Comparison of ENCODE assay signal across 11 cellular contexts in genomic region chr17:16378631-16379282, GRCh38. TPM values are rescaled to one million over a fixed set of nuclear protein-coding genes. Genes with fewer than 3 reads are reported as not detected.
A peak's percentile ranks its signal among the peaks of the same experiment; 100 is the strongest.
DNase-seq lines count a peak whose midpoint lies in the region; ATAC-seq and TF ChIP-seq lines count a peak whose summit lies in the region.
"Had no signal": no experiment of that assay in that cellular context is flagged by ENCODE, and none has a peak within 500 bp of the region (broad histone marks: within the 10 kb centered on the region; RNA-seq: fewer than 3 reads in every experiment).

No MANE protein-coding gene starts in this region.

- CTCF ChIA-PET in Caco-2 (lab: Charles Lee) = interaction anchor here (0.8 kb wide), 1 partner anchor 9 kb away, joined by 3 read pairs; no protein-coding TSS in a partner anchor

- peaks cover 7% of the 10 kb centered on the region for H3K4me1 Mint-ChIP-seq in Caco-2 (ENCODE audit: low read depth, unreplicated experiment)
- H3K4me1 Mint-ChIP-seq in progenitor cell of endocrine pancreas (ENCODE audit: low read depth) = peaks cover 20% of the 10 kb centered on the region
- peaks cover 20% of the 10 kb centered on the region for H3K4me1 Mint-ChIP-seq in activated T-helper 2 cell treated with anti-CD3 and anti-CD28 coated beads, Interferon-gamma antibody, Interleukin-2, Interleukin-4, amounts not matched to agents 10 μg/mL and 5 μg/mL and 100 μg/mL, durations not matched to agents 14 hours and 24 hours and 36 hours (ENCODE audit: low read depth)

- H3K36me3 Mint-ChIP-seq in Caco-2 (ENCODE audit: insufficient read depth, unreplicated experiment) = peaks cover 36% of the 10 kb centered on the region
- peaks cover 26% of the 10 kb centered on the region for H3K36me3 Mint-ChIP-seq in progenitor cell of endocrine pancreas (ENCODE audit: insufficient read depth)
- peaks cover 28% of the 10 kb centered on the region for H3K36me3 Mint-ChIP-seq in activated T-helper 2 cell treated with anti-CD3 and anti-CD28 coated beads, Interferon-gamma antibody, Interleukin-2, Interleukin-4, amounts not matched to agents 10 μg/mL and 5 μg/mL and 100 μg/mL, durations not matched to agents 14 hours and 24 hours and 36 hours (ENCODE audit: low read depth)

- no peak for ATAC-seq in HG02884 (IDR thresholded peaks at IDR 0.05; ENCODE audit: unreplicated experiment)

- POLR2A ChIA-PET in Caco-2 (lab: Charles Lee) = interaction anchor here (1.0 kb wide), 1 partner anchor 60 kb away, joined by 5 read pairs; no protein-coding TSS in a partner anchor

- H3K9me3 Mint-ChIP-seq in Caco-2 (ENCODE audit: unreplicated experiment) (no peaks in the 10 kb centered on the region), progenitor cell of endocrine pancreas (ENCODE audit: low read depth) (no peaks in the 10 kb centered on the region)
- no peaks in the 10 kb centered on the region for H3K9me3 Mint-ChIP-seq in activated T-helper 2 cell treated with anti-CD3 and anti-CD28 coated beads, Interferon-gamma antibody, Interleukin-2, Interleukin-4, amounts not matched to agents 10 μg/mL and 5 μg/mL and 100 μg/mL, durations not matched to agents 14 hours and 24 hours and 36 hours

- no peaks in the 10 kb centered on the region for H3K9me3 ChIP-seq in Caco-2

- in situ Hi-C loops in SK-MEL-5 (cut with HindIII; ENCODE audit: low pct_unique_long_range_greater_than_20kb, low sequenced_read_pairs) = no loop called here

- intact Hi-C loops in Caco-2 (cut with micrococcal nuclease; ENCODE audit: unreplicated experiment) = no loop called here
- intact Hi-C loops in activated T-helper 2 cell treated with anti-CD3 and anti-CD28 coated beads, Interferon-gamma antibody, Interleukin-2, Interleukin-4, amounts not matched to agents 10 μg/mL and 5 μg/mL and 100 μg/mL, durations not matched to agents 14 hours and 24 hours and 36 hours (cut with micrococcal nuclease) = no loop called here

- peaks cover 3% of the 10 kb centered on the region for H3K36me3 ChIP-seq in Caco-2 (ENCODE audit: control insufficient read depth, insufficient read depth, low read length)

- H3K27ac Mint-ChIP-seq in Caco-2 (ENCODE audit: unreplicated experiment) = peak overlapping the region; percentile 64
- H3K27ac Mint-ChIP-seq in progenitor cell of endocrine pancreas = peak overlapping the region; percentile 65
- no peak overlapping the region for H3K27ac Mint-ChIP-seq in activated T-helper 2 cell treated with anti-CD3 and anti-CD28 coated beads, Interferon-gamma antibody, Interleukin-2, Interleukin-4, amounts not matched to agents 10 μg/mL and 5 μg/mL and 100 μg/mL, durations not matched to agents 14 hours and 24 hours and 36 hours

- DNase-seq in Caco-2 (peak in 1 of 2 experiments; percentile 24), SK-MEL-5 (ENCODE audit: low read depth, low spot score) (peak; percentile 45), globus pallidus (ENCODE audit: low spot score) (peak; percentile 48), progenitor cell of endocrine pancreas (ENCODE audit: low spot score, unreplicated experiment) (no peak), NCI-H2081 treated with DMSO at 0.1 percent for 48 hours (lab: John Stamatoyannopoulos, UW) (no peak), T1000 (lab: John Stamatoyannopoulos, UW) (no peak)
- DNase-seq in activated T-helper 2 cell treated with anti-CD3 and anti-CD28 coated beads, Interferon-gamma antibody, Interleukin-2, Interleukin-4, amounts not matched to agents 10 μg/mL and 5 μg/mL and 100 μg/mL, durations not matched to agents 14 hours and 24 hours and 36 hours (ENCODE audit: low spot score) = no peak
- DNase-seq: KG1; NCI-H524 treated with DMSO at 0.1 percent for 48 hours; stimulated activated CD4-positive, alpha-beta T cell treated with anti-CD3 and anti-CD28 coated beads, Interleukin-12 subunit alpha, Interleukin-12 subunit beta, amount 100 ng/mL, for 4 hours had no signal

- no peak overlapping the region for H3K4me3 ChIP-seq in Caco-2 (ENCODE audit: low read depth, low read length)

- H3K4me1 ChIP-seq in Caco-2 = no peaks in the 10 kb centered on the region

- BruUV-seq in Caco-2 (replicated peaks; lab: Mats Ljungman, UMichigan) = no TSS peak

- no peaks in the 10 kb centered on the region for H3K27me3 Mint-ChIP-seq in Caco-2 (ENCODE audit: insufficient read depth, unreplicated experiment)
- no peaks in the 10 kb centered on the region for H3K27me3 Mint-ChIP-seq in progenitor cell of endocrine pancreas
- H3K27me3 Mint-ChIP-seq in activated T-helper 2 cell treated with anti-CD3 and anti-CD28 coated beads, Interferon-gamma antibody, Interleukin-2, Interleukin-4, amounts not matched to agents 10 μg/mL and 5 μg/mL and 100 μg/mL, durations not matched to agents 14 hours and 24 hours and 36 hours (ENCODE audit: low read depth) = no peaks in the 10 kb centered on the region

- H3K4me3 Mint-ChIP-seq in Caco-2 (ENCODE audit: unreplicated experiment) (peak overlapping the region; percentile 27), progenitor cell of endocrine pancreas (ENCODE audit: low read depth) (peak overlapping the region; percentile 17)
- no peak overlapping the region for H3K4me3 Mint-ChIP-seq in activated T-helper 2 cell treated with anti-CD3 and anti-CD28 coated beads, Interferon-gamma antibody, Interleukin-2, Interleukin-4, amounts not matched to agents 10 μg/mL and 5 μg/mL and 100 μg/mL, durations not matched to agents 14 hours and 24 hours and 36 hours (ENCODE audit: low read depth)

- no peaks in the 10 kb centered on the region for H3K27me3 ChIP-seq in Caco-2 (replicated peaks; ENCODE audit: control insufficient read depth, insufficient read depth, low read length)

- TF ChIP-seq CTCF in Caco-2 (IDR thresholded peaks at IDR 0.05; ENCODE audit: insufficient read depth in 1 of 2, low read depth in 1 of 2, low read length in 1 of 2, severe bottlenecking in 1 of 2, unreplicated experiment in 1 of 2) (no peak), progenitor cell of endocrine pancreas (IDR thresholded peaks at IDR 0.05; ENCODE audit: unreplicated experiment) (no peak)

RNA-seq across cellular contexts. Expression of gene UBB, which starts 2.1 kb away (rescaled TPM):
- total RNA-seq in Caco-2 (2022) (1,900 and 1,904 TPM in 2 replicates), progenitor cell of endocrine pancreas (1,450 and 1,477 TPM in 2 replicates)
- 7,095 and 8,296 TPM in 2 replicates for total RNA-seq in SK-MEL-5 (2014; rRNA removed; shearing (Covaris generic))
- polyA plus RNA-seq in SK-MEL-5 (2015; cell fraction: cytosol; rRNA removed) = 3,041 and 4,491 TPM in 2 replicates
- polyA plus RNA-seq in SK-MEL-5 (2015; cell fraction: nucleus; rRNA removed) = 448 and 525 TPM in 2 replicates
- total RNA-seq in activated T-helper 2 cell treated with anti-CD3 and anti-CD28 coated beads, Interferon-gamma antibody, Interleukin-2, Interleukin-4, amounts not matched to agents 10 μg/mL and 5 μg/mL and 100 μg/mL, durations not matched to agents 14 hours and 24 hours and 36 hours = 1,784 and 1,798 TPM in 2 replicates

RNA-seq across cellular contexts. Expression of gene CENPV, which starts 25.5 kb away (rescaled TPM):
- total RNA-seq in Caco-2 (2022) (92.8 and 103 TPM in 2 replicates), progenitor cell of endocrine pancreas (201 and 206 TPM in 2 replicates)
- total RNA-seq in SK-MEL-5 (2014; rRNA removed; shearing (Covaris generic)) = 3.5 and 7.2 TPM in 2 replicates
- 4.5 and 4.6 TPM in 2 replicates for polyA plus RNA-seq in SK-MEL-5 (2015; cell fraction: cytosol; rRNA removed)
- polyA plus RNA-seq in SK-MEL-5 (2015; cell fraction: nucleus; rRNA removed) = 7.5 and 16.7 TPM in 2 replicates
- total RNA-seq in activated T-helper 2 cell treated with anti-CD3 and anti-CD28 coated beads, Interferon-gamma antibody, Interleukin-2, Interleukin-4, amounts not matched to agents 10 μg/mL and 5 μg/mL and 100 μg/mL, durations not matched to agents 14 hours and 24 hours and 36 hours = 65.8 and 69.9 TPM in 2 replicates

RNA-seq across cellular contexts. Expression of gene TRPV2, which starts 36.6 kb away (rescaled TPM):
- total RNA-seq in Caco-2 (2022) (0.28 and 0.41 TPM in 2 replicates), progenitor cell of endocrine pancreas (1.3 and 2.1 TPM in 2 replicates)
- 208 and 236 TPM in 2 replicates for total RNA-seq in SK-MEL-5 (2014; rRNA removed; shearing (Covaris generic))
- polyA plus RNA-seq in SK-MEL-5 (2015; cell fraction: cytosol; rRNA removed) = 191 and 204 TPM in 2 replicates
- 139 and 188 TPM in 2 replicates for polyA plus RNA-seq in SK-MEL-5 (2015; cell fraction: nucleus; rRNA removed)
- total RNA-seq in activated T-helper 2 cell treated with anti-CD3 and anti-CD28 coated beads, Interferon-gamma antibody, Interleukin-2, Interleukin-4, amounts not matched to agents 10 μg/mL and 5 μg/mL and 100 μg/mL, durations not matched to agents 14 hours and 24 hours and 36 hours = 44.4 and 46.8 TPM in 2 replicates

Comparison
In these comparisons a context has a peak if more than half of its experiments do, and no peak if none do; other contexts are left out.
1. DNase-seq: peak in SK-MEL-5 (single experiment) and globus pallidus (single experiment); none in progenitor cell of endocrine pancreas (single experiment), NCI-H2081 treated with DMSO at 0.1 percent for 48 hours (single experiment), activated T-helper 2 cell treated with anti-CD3 and anti-CD28 coated beads, Interferon-gamma antibody, Interleukin-2, Interleukin-4, amounts not matched to agents 10 μg/mL and 5 μg/mL and 100 μg/mL, durations not matched to agents 14 hours and 24 hours and 36 hours (single experiment) and T1000 (single experiment).
2. RNA of gene TRPV2, which starts 36.6 kb away (total RNA-seq): 208 to 236 TPM in SK-MEL-5 and 44.4 to 46.8 TPM in activated T-helper 2 cell treated with anti-CD3 and anti-CD28 coated beads, Interferon-gamma antibody, Interleukin-2, Interleukin-4, amounts not matched to agents 10 μg/mL and 5 μg/mL and 100 μg/mL, durations not matched to agents 14 hours and 24 hours and 36 hours; 1.3 to 2.1 TPM in progenitor cell of endocrine pancreas and 0.28 to 0.41 TPM in Caco-2; every median in the first group is over 10 times any median in the second.